In the genomic region with DNA sequence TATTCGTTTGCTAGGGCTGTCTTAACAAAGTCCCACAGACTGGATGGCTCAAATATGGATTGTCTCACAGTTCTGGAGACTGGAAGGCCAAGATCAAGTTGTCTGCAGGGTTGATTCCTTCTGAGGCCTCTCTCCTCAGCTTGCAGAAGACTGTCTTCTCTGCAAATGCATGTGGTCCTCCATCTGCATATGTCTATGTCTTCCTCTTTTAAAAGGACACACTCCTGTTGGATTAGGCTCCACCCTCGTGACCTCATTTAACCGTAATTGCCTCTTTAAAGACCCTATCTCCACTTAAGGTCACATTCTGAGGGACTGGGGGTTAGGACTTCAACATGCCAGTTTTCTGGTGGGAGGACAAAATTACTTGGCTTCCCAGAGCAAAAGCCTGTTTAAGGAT, we compare ENCODE assay signal across 8 cellular contexts.
DNase-seq lines count a peak whose midpoint lies in the region; ATAC-seq and TF ChIP-seq lines count a peak whose summit lies in the region.

No MANE protein-coding gene starts in this region.

- H3K27ac Mint-ChIP-seq in WTC11: peak overlapping the region; percentile 12

- H3K9me3 Mint-ChIP-seq in WTC11: peaks cover 13% of the 10 kb centered on the region

- no peak overlapping the region for H3K4me3 ChIP-seq in heart left ventricle
- no peak overlapping the region for H3K4me3 ChIP-seq in mesendoderm (ENCODE audit: low read length)
- no peak overlapping the region for H3K4me3 ChIP-seq in upper lobe of right lung

- H3K4ac ChIP-seq in mesendoderm (ENCODE audit: low read depth, low read length): peak overlapping the region; percentile 78

- peak overlapping the region; percentile 48 for H2BK5ac ChIP-seq in mesendoderm (ENCODE audit: low read length)

- peaks cover 63% of the 10 kb centered on the region for H3K4me1 Mint-ChIP-seq in WTC11

- H3K23ac ChIP-seq in mesendoderm (ENCODE audit: low read length): no peak overlapping the region

- H3K79me2 ChIP-seq in mesendoderm (ENCODE audit: control insufficient read depth, insufficient read depth, low read length): no peaks in the 10 kb centered on the region

- CTCF ChIA-PET in WTC11 (lab: Charles Lee): no interaction called here

- ATAC-seq in heart left ventricle: peak in 1 of 4 donors; percentile 11
- no peak for ATAC-seq in left ventricle myocardium superior
- ATAC-seq in WTC11: no peak
- ATAC-seq in upper lobe of right lung: no peak

- TF ChIP-seq CTCF in heart left ventricle (IDR thresholded peaks at IDR 0.05): no peak
- TF ChIP-seq CTCF in WTC11 (IDR thresholded peaks at IDR 0.05): no peak
- TF ChIP-seq CTCF in upper lobe of right lung (IDR thresholded peaks at IDR 0.05): no peak

- TF ChIP-seq POLR2A in heart left ventricle (IDR thresholded peaks at IDR 0.05): no peak

- WGBS in heart left ventricle, 4 donors: 74 to 83% (median 81%) methylated on average over 3 of the region's 3 CpGs
- no CpG with 5 or more reads among the region's 3 CpGs for WGBS in mesendoderm (ENCODE audit: extremely low coverage, insufficient coverage, low lambda C conversion rate)

- H3K9me3 ChIP-seq in heart left ventricle (no peaks in the 10 kb centered on the region), upper lobe of right lung (no peaks in the 10 kb centered on the region)

- DNase-seq in heart left ventricle: no peak
- DNase-seq in left ventricle myocardium superior: no peak
- no peak for DNase-seq in WTC11 (ENCODE audit: low spot score)
- no peak for DNase-seq in mesendoderm
- no peak for DNase-seq in upper lobe of right lung
- DNase-seq in kidney tubule cell (ENCODE audit: low spot score): no peak
- no peak for DNase-seq in stimulated activated CD4-positive, alpha-beta T cell treated with anti-CD3 and anti-CD28 coated beads, Interleukin-1b, Interleukin-23, amount 100 ng/mL, for 48 hours
- no peak for DNase-seq in cerebellar cortex (ENCODE audit: low spot score)

- H3K4me2 ChIP-seq in mesendoderm (ENCODE audit: low read length): no peak overlapping the region

- peak overlapping the region; percentile 86 for H2BK120ac ChIP-seq in mesendoderm (ENCODE audit: low read depth, low read length)

- H3K27me3 Mint-ChIP-seq in WTC11 (ENCODE audit: low read depth): no peaks in the 10 kb centered on the region

- peaks cover 0 to 56% (median 39%) of the 10 kb centered on the region in 12 donors for H3K4me1 ChIP-seq in heart left ventricle
- H3K4me1 ChIP-seq in mesendoderm (ENCODE audit: control insufficient read depth, low read depth, low read length): peaks cover 19% of the 10 kb centered on the region
- H3K4me1 ChIP-seq in upper lobe of right lung: peaks cover 35% of the 10 kb centered on the region

- H3K27ac ChIP-seq in heart left ventricle: peak overlapping the region in 11 of 12 donors; percentile 34 to 85 (median 66)
- peak overlapping the region; percentile 87 for H3K27ac ChIP-seq in mesendoderm (ENCODE audit: low read depth, low read length)
- H3K27ac ChIP-seq in upper lobe of right lung: peak overlapping the region; percentile 20

- H3K27me3 ChIP-seq in heart left ventricle: no peaks in the 10 kb centered on the region
- no peaks in the 10 kb centered on the region for H3K27me3 ChIP-seq in mesendoderm (ENCODE audit: insufficient read depth, low read length, poor library complexity)
- H3K27me3 ChIP-seq in upper lobe of right lung: no peaks in the 10 kb centered on the region

- H4K8ac ChIP-seq in mesendoderm (ENCODE audit: low read depth, low read length): no peak overlapping the region

- H2BK15ac ChIP-seq in mesendoderm (replicated peaks; ENCODE audit: low read depth): no peak overlapping the region

- H3K56ac ChIP-seq in mesendoderm (ENCODE audit: low read length): peak overlapping the region; percentile 85

- no peaks in the 10 kb centered on the region for H3K79me1 ChIP-seq in mesendoderm (ENCODE audit: low read length)

- POLR2A ChIA-PET in WTC11 (lab: Charles Lee): no interaction called here

- H3K18ac ChIP-seq in mesendoderm (ENCODE audit: low read length): peak overlapping the region; percentile 61

- no peak overlapping the region for H2AK5ac ChIP-seq in mesendoderm (ENCODE audit: low read length)

- H3K36me3 Mint-ChIP-seq in WTC11: peaks cover 17% of the 10 kb centered on the region

- H3K4me3 Mint-ChIP-seq in WTC11: no peak overlapping the region

- intact Hi-C loops in heart left ventricle (cut with DNase I) (no loop called here), left ventricle myocardium superior (cut with micrococcal nuclease) (no loop called here), upper lobe of right lung (cut with DNase I) (no loop called here)

- H3K36me3 ChIP-seq in heart left ventricle (no peaks in the 10 kb centered on the region), mesendoderm (ENCODE audit: control insufficient read depth, insufficient read depth, low read length) (no peaks in the 10 kb centered on the region), upper lobe of right lung (no peaks in the 10 kb centered on the region)

- peak overlapping the region; percentile 24 for H3K9ac ChIP-seq in mesendoderm (ENCODE audit: low read length)

- no peak overlapping the region for H4K5ac ChIP-seq in mesendoderm (ENCODE audit: low read length)

TF ChIP-seq in WTC11, 78 proteins besides CTCF, POLR2A, EP300 and RAD21:
- TF ChIP-seq, protein P1, sequence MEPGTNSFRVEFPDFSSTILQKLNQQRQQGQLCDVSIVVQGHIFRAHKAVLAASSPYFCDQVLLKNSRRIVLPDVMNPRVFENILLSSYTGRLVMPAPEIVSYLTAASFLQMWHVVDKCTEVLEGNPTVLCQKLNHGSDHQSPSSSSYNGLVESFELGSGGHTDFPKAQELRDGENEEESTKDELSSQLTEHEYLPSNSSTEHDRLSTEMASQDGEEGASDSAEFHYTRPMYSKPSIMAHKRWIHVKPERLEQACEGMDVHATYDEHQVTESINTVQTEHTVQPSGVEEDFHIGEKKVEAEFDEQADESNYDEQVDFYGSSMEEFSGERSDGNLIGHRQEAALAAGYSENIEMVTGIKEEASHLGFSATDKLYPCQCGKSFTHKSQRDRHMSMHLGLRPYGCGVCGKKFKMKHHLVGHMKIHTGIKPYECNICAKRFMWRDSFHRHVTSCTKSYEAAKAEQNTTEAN (CRISPR knock-in tag; IDR thresholded peaks at IDR 0.05): no peak
- TF ChIP-seq, protein P2, sequence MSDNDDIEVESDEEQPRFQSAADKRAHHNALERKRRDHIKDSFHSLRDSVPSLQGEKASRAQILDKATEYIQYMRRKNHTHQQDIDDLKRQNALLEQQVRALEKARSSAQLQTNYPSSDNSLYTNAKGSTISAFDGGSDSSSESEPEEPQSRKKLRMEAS (CRISPR knock-in tag; IDR thresholded peaks at IDR 0.05): 0 out of 2 replicates have a peak, but pooled peaks have one; percentile 14
- TF ChIP-seq E2F5 (CRISPR knock-in tag; IDR thresholded peaks at IDR 0.05): no peak

Comparison
In these comparisons a context has a peak if more than half of its experiments do, and no peak if none do; other contexts are left out.
1. H3K27ac ChIP-seq: peak in every context shown above with its lines; median percentile 87 in mesendoderm; 66 in heart left ventricle; 20 in upper lobe of right lung.